In the genomic region with DNA sequence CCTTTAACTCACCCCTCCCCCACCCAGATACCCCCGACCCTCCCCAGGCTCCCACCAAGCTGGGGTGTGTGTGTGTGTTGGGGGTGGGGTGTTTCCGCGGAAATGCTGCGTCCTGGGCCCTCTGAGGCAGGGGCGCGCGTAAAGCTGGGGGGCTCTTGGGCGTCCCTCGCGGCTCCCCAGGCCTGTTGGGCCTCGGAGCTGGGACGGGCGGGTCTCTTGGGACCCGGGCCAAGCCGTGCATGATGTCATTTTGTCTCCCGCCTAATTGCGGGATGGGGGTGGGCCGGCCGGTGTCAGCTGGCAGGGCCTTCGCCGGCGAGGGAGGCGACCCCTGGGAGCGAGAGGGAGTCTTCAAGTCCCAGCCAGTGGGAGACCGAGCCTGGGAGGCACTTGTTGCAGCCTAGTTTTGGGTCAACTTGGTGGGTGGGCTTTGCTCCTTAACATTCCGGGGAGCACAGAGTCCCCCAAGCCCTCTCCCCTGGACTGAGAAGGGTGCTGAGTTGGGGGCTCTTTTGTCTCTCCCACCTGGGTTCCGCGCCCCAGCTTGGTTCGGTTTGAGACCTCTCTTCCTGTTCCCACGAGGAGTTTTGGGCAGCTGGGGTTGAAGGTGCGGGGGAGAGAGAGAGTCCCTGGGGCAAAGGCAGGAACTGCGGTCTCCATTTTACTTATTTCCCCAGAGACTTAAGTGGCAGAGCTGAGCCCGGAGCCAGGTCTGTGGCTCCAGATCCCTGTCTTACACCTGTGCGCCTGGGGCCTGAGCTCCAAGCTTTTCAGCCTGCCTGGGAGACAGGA, we compare ENCODE assay signal across 8 cellular contexts. TPM values are rescaled to one million over a fixed set of nuclear protein-coding genes. Genes with fewer than 3 reads are reported as not detected.
A peak's percentile ranks its signal among the peaks of the same experiment; 100 is the strongest.
DNase-seq lines count a peak whose midpoint lies in the region; ATAC-seq and TF ChIP-seq lines count a peak whose summit lies in the region.

No MANE protein-coding gene starts in this region.

- H3F3A ChIP-seq in DOHH2 (ENCODE audit: control insufficient read depth, insufficient read depth): no peaks in the 10 kb centered on the region; the same call in 1 of the 2 replicates

- H3K4me3 ChIP-seq in DOHH2 (ENCODE audit: low read length) (peak overlapping the region; percentile 88), thymus (ENCODE audit: low read length) (peak overlapping the region; percentile 45)

- DNase-seq in glutamatergic neuron: peak; percentile 63
- no peak for DNase-seq in effector CD8-positive, alpha-beta T cell (lab: John Stamatoyannopoulos, UW)
- DNase-seq in anterior cingulate cortex (lab: John Stamatoyannopoulos, UW): no peak

- H3K79me2 ChIP-seq in DOHH2 (ENCODE audit: control insufficient read depth, low read length): peaks cover 55% of the 10 kb centered on the region

- WGBS in thymus: 9% methylated on average over 34 of the region's 34 CpGs

- no peaks in the 10 kb centered on the region for H3K27me3 Mint-ChIP-seq in glutamatergic neuron (ENCODE audit: unreplicated experiment)

- no peaks in the 10 kb centered on the region for H3K36me3 Mint-ChIP-seq in glutamatergic neuron (ENCODE audit: unreplicated experiment)

- H3K4me2 ChIP-seq in DOHH2 (ENCODE audit: low read length): peak overlapping the region; percentile 92

- H3K27ac ChIP-seq in DOHH2 (ENCODE audit: low read depth, low read length): peak overlapping the region; percentile 79
- H3K27ac ChIP-seq in VCaP: peak overlapping the region; percentile 48; the same call in 1 of the 2 replicates
- no peak overlapping the region for H3K27ac ChIP-seq in thymus (ENCODE audit: low read depth)

- H3K27me3 ChIP-seq in DOHH2 (ENCODE audit: control insufficient read depth, low read length) (no peaks in the 10 kb centered on the region), thymus (ENCODE audit: control insufficient read depth, insufficient read depth) (peaks cover 9% of the 10 kb centered on the region)

- H3K9me3 Mint-ChIP-seq in glutamatergic neuron (ENCODE audit: unreplicated experiment): peaks cover 2% of the 10 kb centered on the region

- no peaks in the 10 kb centered on the region for H3K4me1 Mint-ChIP-seq in glutamatergic neuron (ENCODE audit: low read depth, unreplicated experiment)

- H3K9me3 ChIP-seq in DOHH2 (ENCODE audit: control insufficient read depth, insufficient read depth, low read length) (no peaks in the 10 kb centered on the region), thymus (ENCODE audit: control insufficient read depth) (no peaks in the 10 kb centered on the region)

- H3K9me2 ChIP-seq in DOHH2 (replicated peaks; ENCODE audit: control insufficient read depth, low read length): no peaks in the 10 kb centered on the region

- peak overlapping the region; percentile 82 for H3K4me3 Mint-ChIP-seq in glutamatergic neuron (ENCODE audit: unreplicated experiment)

- peaks cover 23% of the 10 kb centered on the region for H4K20me1 ChIP-seq in DOHH2 (ENCODE audit: control insufficient read depth, insufficient read depth, low read depth, low read length)

- H3K4me1 ChIP-seq in DOHH2 (ENCODE audit: control insufficient read depth, low read length): peaks cover 56% of the 10 kb centered on the region
- H3K4me1 ChIP-seq in thymus (ENCODE audit: control insufficient read depth, insufficient read depth, low read length): peaks cover 8% of the 10 kb centered on the region

- H3K36me3 ChIP-seq in DOHH2 (ENCODE audit: control insufficient read depth, low read length): peaks cover 48% of the 10 kb centered on the region
- H3K36me3 ChIP-seq in thymus (ENCODE audit: control insufficient read depth, insufficient read depth): no peaks in the 10 kb centered on the region

- H3K27ac Mint-ChIP-seq in glutamatergic neuron (ENCODE audit: unreplicated experiment): peak overlapping the region; percentile 48

- TF ChIP-seq CTCF in DOHH2 (IDR thresholded peaks at IDR 0.05; ENCODE audit: low read depth, low read length, poor library complexity, severe bottlenecking) (no peak), VCaP (conservative IDR thresholded peaks at IDR 0.05) (no peak), glutamatergic neuron (IDR thresholded peaks at IDR 0.05; ENCODE audit: partially characterized antibody, unreplicated experiment) (no peak)

- ATAC-seq in GM19351 (IDR thresholded peaks at IDR 0.05; ENCODE audit: unreplicated experiment) (peak; percentile 42), HG03571 (IDR thresholded peaks at IDR 0.05; ENCODE audit: unreplicated experiment) (peak; percentile 36)

RNA-seq across cellular contexts. Expression of gene MYBL2, which starts 0.6 kb away (rescaled TPM):
- total RNA-seq in glutamatergic neuron (ENCODE audit: unreplicated experiment): 19.0 TPM
- polyA plus RNA-seq in thymus: 2.4 TPM

RNA-seq across cellular contexts. Expression of gene GTSF1L, which starts 59.3 kb away (rescaled TPM):
- not detected for total RNA-seq in glutamatergic neuron (ENCODE audit: unreplicated experiment)
- polyA plus RNA-seq in thymus: 0.75 TPM
